Comparison of ENCODE assay signal across 8 cellular contexts in the genomic region with DNA sequence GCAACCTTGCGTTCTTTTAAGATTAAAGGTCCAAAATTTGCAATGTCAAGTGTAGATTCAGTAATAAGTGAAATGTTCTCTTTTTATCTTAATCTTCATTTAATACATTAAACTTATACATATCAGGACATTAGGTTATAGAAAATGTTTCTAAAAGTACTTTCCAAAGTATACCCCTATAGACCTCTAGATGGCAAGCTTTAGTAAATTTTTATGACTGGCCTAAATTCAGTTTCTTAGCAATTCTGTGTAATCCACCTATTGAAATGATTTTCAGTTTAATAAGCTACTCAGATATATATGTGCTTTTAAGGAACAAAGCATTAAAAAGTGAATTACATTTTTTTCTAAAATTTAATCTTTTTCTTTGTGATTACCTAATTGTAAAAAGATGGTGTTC.
DNase-seq lines count a peak whose midpoint lies in the region; TF ChIP-seq lines count a peak whose summit lies in the region.

No MANE protein-coding gene starts in this region.

- intact Hi-C loops in cardiac septum (cut with DNase I), result loop anchor here (10.0 kb wide), 1 partner anchor 346 kb away; a partner anchor contains a TSS
- intact Hi-C loops in esophagus muscularis mucosa (cut with DNase I), result loop anchor here (5.0 kb wide), 1 partner anchor 223 kb away; no protein-coding TSS in a partner anchor
- intact Hi-C loops in transverse colon (cut with DNase I; ENCODE audit: low total_unique reads), result no loop called here

- no peak overlapping the region for H3K4me3 ChIP-seq in cardiac muscle cell
- H3K4me3 ChIP-seq in esophagus muscularis mucosa, result no peak overlapping the region
- H3K4me3 ChIP-seq in transverse colon, result no peak overlapping the region

- H3K9me3 ChIP-seq in cardiac muscle cell (ENCODE audit: low read depth) (no peaks in the 10 kb centered on the region), esophagus muscularis mucosa (no peaks in the 10 kb centered on the region), transverse colon (no peaks in the 10 kb centered on the region)

- in situ Hi-C loops in transverse colon (cut with MboI; ENCODE audit: low pct_ligation_motif_present in 1 of 4, low pct_unique_long_range_greater_than_20kb in 1 of 4, low sequenced_read_pairs in 3 of 4), result no loop called here

- no peaks in the 10 kb centered on the region for H3K27me3 ChIP-seq in cardiac muscle cell
- no peaks in the 10 kb centered on the region for H3K27me3 ChIP-seq in esophagus muscularis mucosa
- no peaks in the 10 kb centered on the region for H3K27me3 ChIP-seq in transverse colon

- peak; percentile 54 for TF ChIP-seq CTCF in cardiac muscle cell (IDR thresholded peaks at IDR 0.05; ENCODE audit: low read depth, low read length)
- TF ChIP-seq CTCF in esophagus muscularis mucosa (IDR thresholded peaks at IDR 0.05), result peak; percentile 44 to 59 (median 49)
- peak; percentile 9 to 39 (median 30) for TF ChIP-seq CTCF in transverse colon (IDR thresholded peaks at IDR 0.05)

- 78% methylated on average over 1 of the region's 1 CpG for WGBS in esophagus muscularis mucosa
- 77 to 80% methylated on average over 1 of the region's 1 CpG for WGBS in transverse colon (ENCODE audit: low coverage in 1 of 2), 2 donors

- H3K27ac ChIP-seq in cardiac muscle cell (no peak overlapping the region), esophagus muscularis mucosa (replicated peaks in 1 of 4) (no peak overlapping the region), transverse colon (no peak overlapping the region)

- H3K4me1 ChIP-seq in cardiac muscle cell (ENCODE audit: low read depth), result no peaks in the 10 kb centered on the region
- H3K4me1 ChIP-seq in esophagus muscularis mucosa, result no peaks in the 10 kb centered on the region
- H3K4me1 ChIP-seq in transverse colon, result no peaks in the 10 kb centered on the region

- TF ChIP-seq POLR2A in esophagus muscularis mucosa (IDR thresholded peaks at IDR 0.05; ENCODE audit: low read depth) (no peak), transverse colon (IDR thresholded peaks at IDR 0.05) (no peak)

- TF ChIP-seq EP300 in esophagus muscularis mucosa (IDR thresholded peaks at IDR 0.05) (no peak), transverse colon (IDR thresholded peaks at IDR 0.05; ENCODE audit: low read depth) (no peak)

- H3K36me3 ChIP-seq in cardiac muscle cell (no peaks in the 10 kb centered on the region), esophagus muscularis mucosa (no peaks in the 10 kb centered on the region), transverse colon (no peaks in the 10 kb centered on the region)

- DNase-seq in cardiac muscle cell (ENCODE audit: low read depth in 1 of 2, low spot score in 1 of 2) (peak in 1 of 2 donors; percentile 49), cardiac septum (ENCODE audit: low spot score) (no peak), NCI-H82 (lab: John Stamatoyannopoulos, UW) (peak; percentile 2), esophagus muscularis mucosa (ENCODE audit: extremely low spot score) (no peak), transverse colon (no peak)
- no peak for DNase-seq in activated CD4-positive, alpha-beta T cell treated with anti-CD3 and anti-CD28 coated beads for 48 hours
- DNase-seq in activated T-cell treated with anti-CD3 and anti-CD28 coated beads, Interleukin-2, amount 50 U/mL, for 1 hour, result no peak
- DNase-seq in activated CD4-positive, CD25-positive, alpha-beta regulatory T cell (lab: John Stamatoyannopoulos, UW), result no peak
